Comparison of ENCODE assay signal across 1 cellular context in the genomic region with DNA sequence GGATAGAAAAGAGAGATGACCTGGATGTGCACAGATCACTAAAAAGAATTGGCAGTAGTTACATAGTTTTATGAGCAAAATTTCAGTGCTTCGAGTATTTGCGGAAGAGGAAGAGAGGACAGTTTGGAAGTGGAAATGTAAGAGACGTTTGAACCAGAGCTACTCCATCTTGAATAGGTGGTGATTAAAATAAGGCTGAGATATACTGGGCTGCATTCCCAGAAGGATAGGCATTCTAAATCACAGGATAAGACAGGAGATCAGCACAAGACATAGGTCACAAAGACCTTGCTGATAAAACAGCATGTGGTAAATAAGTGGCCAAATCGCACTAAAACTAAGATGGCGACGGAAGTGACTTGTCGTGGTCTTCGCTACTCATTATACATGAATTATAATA.
A peak's percentile ranks its signal among the peaks of the same experiment; 100 is the strongest.
TF ChIP-seq lines count a peak whose summit lies in the region.

No MANE protein-coding gene starts in this region.

TF ChIP-seq in K562, 482 proteins besides CTCF, POLR2A, EP300 and RAD21 (continued from another document and continues in another):
- TF ChIP-seq, protein P1, sequence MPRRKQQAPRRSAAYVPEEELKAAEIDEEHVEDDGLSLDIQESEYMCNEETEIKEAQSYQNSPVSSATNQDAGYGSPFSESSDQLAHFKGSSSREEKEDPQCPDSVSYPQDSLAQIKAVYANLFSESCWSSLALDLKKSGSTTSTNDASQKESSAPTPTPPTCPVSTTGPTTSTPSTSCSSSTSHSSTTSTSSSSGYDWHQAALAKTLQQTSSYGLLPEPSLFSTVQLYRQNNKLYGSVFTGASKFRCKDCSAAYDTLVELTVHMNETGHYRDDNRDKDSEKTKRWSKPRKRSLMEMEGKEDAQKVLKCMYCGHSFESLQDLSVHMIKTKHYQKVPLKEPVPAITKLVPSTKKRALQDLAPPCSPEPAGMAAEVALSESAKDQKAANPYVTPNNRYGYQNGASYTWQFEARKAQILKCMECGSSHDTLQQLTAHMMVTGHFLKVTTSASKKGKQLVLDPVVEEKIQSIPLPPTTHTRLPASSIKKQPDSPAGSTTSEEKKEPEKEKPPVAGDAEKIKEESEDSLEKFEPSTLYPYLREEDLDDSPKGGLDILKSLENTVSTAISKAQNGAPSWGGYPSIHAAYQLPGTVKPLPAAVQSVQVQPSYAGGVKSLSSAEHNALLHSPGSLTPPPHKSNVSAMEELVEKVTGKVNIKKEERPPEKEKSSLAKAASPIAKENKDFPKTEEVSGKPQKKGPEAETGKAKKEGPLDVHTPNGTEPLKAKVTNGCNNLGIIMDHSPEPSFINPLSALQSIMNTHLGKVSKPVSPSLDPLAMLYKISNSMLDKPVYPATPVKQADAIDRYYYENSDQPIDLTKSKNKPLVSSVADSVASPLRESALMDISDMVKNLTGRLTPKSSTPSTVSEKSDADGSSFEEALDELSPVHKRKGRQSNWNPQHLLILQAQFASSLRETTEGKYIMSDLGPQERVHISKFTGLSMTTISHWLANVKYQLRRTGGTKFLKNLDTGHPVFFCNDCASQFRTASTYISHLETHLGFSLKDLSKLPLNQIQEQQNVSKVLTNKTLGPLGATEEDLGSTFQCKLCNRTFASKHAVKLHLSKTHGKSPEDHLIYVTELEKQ (CRISPR knock-in tag; IDR thresholded peaks at IDR 0.05) = peak; percentile 76; the same call in 1 of the 2 replicates
- no peak for TF ChIP-seq TOE1 (IDR thresholded peaks at IDR 0.05; ENCODE audit: borderline replicate concordance)
- TF ChIP-seq TOE1 (CRISPR knock-in tag; IDR thresholded peaks at IDR 0.05; ENCODE audit: borderline replicate concordance, low read depth) = no peak
- TF ChIP-seq HDAC6 (IDR thresholded peaks at IDR 0.05; ENCODE audit: low read depth, low read length) = no peak
- TF ChIP-seq, protein P2, sequence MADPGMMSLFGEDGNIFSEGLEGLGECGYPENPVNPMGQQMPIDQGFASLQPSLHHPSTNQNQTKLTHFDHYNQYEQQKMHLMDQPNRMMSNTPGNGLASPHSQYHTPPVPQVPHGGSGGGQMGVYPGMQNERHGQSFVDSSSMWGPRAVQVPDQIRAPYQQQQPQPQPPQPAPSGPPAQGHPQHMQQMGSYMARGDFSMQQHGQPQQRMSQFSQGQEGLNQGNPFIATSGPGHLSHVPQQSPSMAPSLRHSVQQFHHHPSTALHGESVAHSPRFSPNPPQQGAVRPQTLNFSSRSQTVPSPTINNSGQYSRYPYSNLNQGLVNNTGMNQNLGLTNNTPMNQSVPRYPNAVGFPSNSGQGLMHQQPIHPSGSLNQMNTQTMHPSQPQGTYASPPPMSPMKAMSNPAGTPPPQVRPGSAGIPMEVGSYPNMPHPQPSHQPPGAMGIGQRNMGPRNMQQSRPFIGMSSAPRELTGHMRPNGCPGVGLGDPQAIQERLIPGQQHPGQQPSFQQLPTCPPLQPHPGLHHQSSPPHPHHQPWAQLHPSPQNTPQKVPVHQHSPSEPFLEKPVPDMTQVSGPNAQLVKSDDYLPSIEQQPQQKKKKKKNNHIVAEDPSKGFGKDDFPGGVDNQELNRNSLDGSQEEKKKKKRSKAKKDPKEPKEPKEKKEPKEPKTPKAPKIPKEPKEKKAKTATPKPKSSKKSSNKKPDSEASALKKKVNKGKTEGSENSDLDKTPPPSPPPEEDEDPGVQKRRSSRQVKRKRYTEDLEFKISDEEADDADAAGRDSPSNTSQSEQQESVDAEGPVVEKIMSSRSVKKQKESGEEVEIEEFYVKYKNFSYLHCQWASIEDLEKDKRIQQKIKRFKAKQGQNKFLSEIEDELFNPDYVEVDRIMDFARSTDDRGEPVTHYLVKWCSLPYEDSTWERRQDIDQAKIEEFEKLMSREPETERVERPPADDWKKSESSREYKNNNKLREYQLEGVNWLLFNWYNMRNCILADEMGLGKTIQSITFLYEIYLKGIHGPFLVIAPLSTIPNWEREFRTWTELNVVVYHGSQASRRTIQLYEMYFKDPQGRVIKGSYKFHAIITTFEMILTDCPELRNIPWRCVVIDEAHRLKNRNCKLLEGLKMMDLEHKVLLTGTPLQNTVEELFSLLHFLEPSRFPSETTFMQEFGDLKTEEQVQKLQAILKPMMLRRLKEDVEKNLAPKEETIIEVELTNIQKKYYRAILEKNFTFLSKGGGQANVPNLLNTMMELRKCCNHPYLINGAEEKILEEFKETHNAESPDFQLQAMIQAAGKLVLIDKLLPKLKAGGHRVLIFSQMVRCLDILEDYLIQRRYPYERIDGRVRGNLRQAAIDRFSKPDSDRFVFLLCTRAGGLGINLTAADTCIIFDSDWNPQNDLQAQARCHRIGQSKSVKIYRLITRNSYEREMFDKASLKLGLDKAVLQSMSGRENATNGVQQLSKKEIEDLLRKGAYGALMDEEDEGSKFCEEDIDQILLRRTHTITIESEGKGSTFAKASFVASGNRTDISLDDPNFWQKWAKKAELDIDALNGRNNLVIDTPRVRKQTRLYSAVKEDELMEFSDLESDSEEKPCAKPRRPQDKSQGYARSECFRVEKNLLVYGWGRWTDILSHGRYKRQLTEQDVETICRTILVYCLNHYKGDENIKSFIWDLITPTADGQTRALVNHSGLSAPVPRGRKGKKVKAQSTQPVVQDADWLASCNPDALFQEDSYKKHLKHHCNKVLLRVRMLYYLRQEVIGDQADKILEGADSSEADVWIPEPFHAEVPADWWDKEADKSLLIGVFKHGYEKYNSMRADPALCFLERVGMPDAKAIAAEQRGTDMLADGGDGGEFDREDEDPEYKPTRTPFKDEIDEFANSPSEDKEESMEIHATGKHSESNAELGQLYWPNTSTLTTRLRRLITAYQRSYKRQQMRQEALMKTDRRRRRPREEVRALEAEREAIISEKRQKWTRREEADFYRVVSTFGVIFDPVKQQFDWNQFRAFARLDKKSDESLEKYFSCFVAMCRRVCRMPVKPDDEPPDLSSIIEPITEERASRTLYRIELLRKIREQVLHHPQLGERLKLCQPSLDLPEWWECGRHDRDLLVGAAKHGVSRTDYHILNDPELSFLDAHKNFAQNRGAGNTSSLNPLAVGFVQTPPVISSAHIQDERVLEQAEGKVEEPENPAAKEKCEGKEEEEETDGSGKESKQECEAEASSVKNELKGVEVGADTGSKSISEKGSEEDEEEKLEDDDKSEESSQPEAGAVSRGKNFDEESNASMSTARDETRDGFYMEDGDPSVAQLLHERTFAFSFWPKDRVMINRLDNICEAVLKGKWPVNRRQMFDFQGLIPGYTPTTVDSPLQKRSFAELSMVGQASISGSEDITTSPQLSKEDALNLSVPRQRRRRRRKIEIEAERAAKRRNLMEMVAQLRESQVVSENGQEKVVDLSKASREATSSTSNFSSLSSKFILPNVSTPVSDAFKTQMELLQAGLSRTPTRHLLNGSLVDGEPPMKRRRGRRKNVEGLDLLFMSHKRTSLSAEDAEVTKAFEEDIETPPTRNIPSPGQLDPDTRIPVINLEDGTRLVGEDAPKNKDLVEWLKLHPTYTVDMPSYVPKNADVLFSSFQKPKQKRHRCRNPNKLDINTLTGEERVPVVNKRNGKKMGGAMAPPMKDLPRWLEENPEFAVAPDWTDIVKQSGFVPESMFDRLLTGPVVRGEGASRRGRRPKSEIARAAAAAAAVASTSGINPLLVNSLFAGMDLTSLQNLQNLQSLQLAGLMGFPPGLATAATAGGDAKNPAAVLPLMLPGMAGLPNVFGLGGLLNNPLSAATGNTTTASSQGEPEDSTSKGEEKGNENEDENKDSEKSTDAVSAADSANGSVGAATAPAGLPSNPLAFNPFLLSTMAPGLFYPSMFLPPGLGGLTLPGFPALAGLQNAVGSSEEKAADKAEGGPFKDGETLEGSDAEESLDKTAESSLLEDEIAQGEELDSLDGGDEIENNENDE (IDR thresholded peaks at IDR 0.05; ENCODE audit: low read depth, low read length) = no peak
- TF ChIP-seq MYBL2 (IDR thresholded peaks at IDR 0.05; ENCODE audit: low read depth) = no peak
- TF ChIP-seq MYBL2 (CRISPR knock-in tag; IDR thresholded peaks at IDR 0.05; ENCODE audit: borderline replicate concordance) = no peak
- TF ChIP-seq, protein P3, sequence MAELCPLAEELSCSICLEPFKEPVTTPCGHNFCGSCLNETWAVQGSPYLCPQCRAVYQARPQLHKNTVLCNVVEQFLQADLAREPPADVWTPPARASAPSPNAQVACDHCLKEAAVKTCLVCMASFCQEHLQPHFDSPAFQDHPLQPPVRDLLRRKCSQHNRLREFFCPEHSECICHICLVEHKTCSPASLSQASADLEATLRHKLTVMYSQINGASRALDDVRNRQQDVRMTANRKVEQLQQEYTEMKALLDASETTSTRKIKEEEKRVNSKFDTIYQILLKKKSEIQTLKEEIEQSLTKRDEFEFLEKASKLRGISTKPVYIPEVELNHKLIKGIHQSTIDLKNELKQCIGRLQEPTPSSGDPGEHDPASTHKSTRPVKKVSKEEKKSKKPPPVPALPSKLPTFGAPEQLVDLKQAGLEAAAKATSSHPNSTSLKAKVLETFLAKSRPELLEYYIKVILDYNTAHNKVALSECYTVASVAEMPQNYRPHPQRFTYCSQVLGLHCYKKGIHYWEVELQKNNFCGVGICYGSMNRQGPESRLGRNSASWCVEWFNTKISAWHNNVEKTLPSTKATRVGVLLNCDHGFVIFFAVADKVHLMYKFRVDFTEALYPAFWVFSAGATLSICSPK (IDR thresholded peaks at IDR 0.05; ENCODE audit: borderline replicate concordance) = no peak
- TF ChIP-seq NR2F6 (CRISPR knock-in tag; IDR thresholded peaks at IDR 0.05) = 0 out of 2 replicates have a peak, but pooled peaks have one; percentile 31
- TF ChIP-seq ZNF354B (CRISPR knock-in tag; IDR thresholded peaks at IDR 0.05) = peak; percentile 71; the same call in 1 of the 2 replicates
- TF ChIP-seq ZEB2 (IDR thresholded peaks at IDR 0.05) = no peak
- no peak for TF ChIP-seq FOXA3 (CRISPR knock-in tag; conservative IDR thresholded peaks at IDR 0.05 in 1 of 2, IDR thresholded peaks at IDR 0.05 in 1 of 2)
- TF ChIP-seq, protein P4, sequence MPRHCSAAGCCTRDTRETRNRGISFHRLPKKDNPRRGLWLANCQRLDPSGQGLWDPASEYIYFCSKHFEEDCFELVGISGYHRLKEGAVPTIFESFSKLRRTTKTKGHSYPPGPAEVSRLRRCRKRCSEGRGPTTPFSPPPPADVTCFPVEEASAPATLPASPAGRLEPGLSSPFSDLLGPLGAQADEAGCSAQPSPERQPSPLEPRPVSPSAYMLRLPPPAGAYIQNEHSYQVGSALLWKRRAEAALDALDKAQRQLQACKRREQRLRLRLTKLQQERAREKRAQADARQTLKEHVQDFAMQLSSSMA (CRISPR knock-in tag; IDR thresholded peaks at IDR 0.05) = no peak
- TF ChIP-seq HCFC1 (IDR thresholded peaks at IDR 0.05; ENCODE audit: low read depth, low read length) = no peak
- no peak for TF ChIP-seq ZNF695 (CRISPR knock-in tag; IDR thresholded peaks at IDR 0.05)
- TF ChIP-seq, protein P5, sequence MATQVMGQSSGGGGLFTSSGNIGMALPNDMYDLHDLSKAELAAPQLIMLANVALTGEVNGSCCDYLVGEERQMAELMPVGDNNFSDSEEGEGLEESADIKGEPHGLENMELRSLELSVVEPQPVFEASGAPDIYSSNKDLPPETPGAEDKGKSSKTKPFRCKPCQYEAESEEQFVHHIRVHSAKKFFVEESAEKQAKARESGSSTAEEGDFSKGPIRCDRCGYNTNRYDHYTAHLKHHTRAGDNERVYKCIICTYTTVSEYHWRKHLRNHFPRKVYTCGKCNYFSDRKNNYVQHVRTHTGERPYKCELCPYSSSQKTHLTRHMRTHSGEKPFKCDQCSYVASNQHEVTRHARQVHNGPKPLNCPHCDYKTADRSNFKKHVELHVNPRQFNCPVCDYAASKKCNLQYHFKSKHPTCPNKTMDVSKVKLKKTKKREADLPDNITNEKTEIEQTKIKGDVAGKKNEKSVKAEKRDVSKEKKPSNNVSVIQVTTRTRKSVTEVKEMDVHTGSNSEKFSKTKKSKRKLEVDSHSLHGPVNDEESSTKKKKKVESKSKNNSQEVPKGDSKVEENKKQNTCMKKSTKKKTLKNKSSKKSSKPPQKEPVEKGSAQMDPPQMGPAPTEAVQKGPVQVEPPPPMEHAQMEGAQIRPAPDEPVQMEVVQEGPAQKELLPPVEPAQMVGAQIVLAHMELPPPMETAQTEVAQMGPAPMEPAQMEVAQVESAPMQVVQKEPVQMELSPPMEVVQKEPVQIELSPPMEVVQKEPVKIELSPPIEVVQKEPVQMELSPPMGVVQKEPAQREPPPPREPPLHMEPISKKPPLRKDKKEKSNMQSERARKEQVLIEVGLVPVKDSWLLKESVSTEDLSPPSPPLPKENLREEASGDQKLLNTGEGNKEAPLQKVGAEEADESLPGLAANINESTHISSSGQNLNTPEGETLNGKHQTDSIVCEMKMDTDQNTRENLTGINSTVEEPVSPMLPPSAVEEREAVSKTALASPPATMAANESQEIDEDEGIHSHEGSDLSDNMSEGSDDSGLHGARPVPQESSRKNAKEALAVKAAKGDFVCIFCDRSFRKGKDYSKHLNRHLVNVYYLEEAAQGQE (CRISPR knock-in tag; IDR thresholded peaks at IDR 0.05; ENCODE audit: low read depth) = no peak
- TF ChIP-seq, protein P6, sequence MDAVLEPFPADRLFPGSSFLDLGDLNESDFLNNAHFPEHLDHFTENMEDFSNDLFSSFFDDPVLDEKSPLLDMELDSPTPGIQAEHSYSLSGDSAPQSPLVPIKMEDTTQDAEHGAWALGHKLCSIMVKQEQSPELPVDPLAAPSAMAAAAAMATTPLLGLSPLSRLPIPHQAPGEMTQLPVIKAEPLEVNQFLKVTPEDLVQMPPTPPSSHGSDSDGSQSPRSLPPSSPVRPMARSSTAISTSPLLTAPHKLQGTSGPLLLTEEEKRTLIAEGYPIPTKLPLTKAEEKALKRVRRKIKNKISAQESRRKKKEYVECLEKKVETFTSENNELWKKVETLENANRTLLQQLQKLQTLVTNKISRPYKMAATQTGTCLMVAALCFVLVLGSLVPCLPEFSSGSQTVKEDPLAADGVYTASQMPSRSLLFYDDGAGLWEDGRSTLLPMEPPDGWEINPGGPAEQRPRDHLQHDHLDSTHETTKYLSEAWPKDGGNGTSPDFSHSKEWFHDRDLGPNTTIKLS (IDR thresholded peaks at IDR 0.05; ENCODE audit: borderline replicate concordance, low read depth) = no peak
- no peak for TF ChIP-seq TCF7L2 (IDR thresholded peaks at IDR 0.05; ENCODE audit: low read depth, low read length)
- peak; percentile 87 for TF ChIP-seq SMAD3 (CRISPR knock-in tag; conservative IDR thresholded peaks at IDR 0.05)
- TF ChIP-seq, protein P7, sequence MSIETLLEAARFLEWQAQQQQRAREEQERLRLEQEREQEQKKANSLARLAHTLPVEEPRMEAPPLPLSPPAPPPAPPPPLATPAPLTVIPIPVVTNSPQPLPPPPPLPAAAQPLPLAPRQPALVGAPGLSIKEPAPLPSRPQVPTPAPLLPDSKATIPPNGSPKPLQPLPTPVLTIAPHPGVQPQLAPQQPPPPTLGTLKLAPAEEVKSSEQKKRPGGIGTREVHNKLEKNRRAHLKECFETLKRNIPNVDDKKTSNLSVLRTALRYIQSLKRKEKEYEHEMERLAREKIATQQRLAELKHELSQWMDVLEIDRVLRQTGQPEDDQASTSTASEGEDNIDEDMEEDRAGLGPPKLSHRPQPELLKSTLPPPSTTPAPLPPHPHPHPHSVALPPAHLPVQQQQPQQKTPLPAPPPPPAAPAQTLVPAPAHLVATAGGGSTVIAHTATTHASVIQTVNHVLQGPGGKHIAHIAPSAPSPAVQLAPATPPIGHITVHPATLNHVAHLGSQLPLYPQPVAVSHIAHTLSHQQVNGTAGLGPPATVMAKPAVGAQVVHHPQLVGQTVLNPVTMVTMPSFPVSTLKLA (conservative IDR thresholded peaks at IDR 0.05) = no peak
- TF ChIP-seq LEF1 (IDR thresholded peaks at IDR 0.05) = no peak
- TF ChIP-seq ZBTB1 (CRISPR knock-in tag; IDR thresholded peaks at IDR 0.05; ENCODE audit: borderline replicate concordance, low read depth) = no peak
- no peak for TF ChIP-seq CTBP1 (IDR thresholded peaks at IDR 0.05; ENCODE audit: borderline replicate concordance)
- TF ChIP-seq, protein P8, sequence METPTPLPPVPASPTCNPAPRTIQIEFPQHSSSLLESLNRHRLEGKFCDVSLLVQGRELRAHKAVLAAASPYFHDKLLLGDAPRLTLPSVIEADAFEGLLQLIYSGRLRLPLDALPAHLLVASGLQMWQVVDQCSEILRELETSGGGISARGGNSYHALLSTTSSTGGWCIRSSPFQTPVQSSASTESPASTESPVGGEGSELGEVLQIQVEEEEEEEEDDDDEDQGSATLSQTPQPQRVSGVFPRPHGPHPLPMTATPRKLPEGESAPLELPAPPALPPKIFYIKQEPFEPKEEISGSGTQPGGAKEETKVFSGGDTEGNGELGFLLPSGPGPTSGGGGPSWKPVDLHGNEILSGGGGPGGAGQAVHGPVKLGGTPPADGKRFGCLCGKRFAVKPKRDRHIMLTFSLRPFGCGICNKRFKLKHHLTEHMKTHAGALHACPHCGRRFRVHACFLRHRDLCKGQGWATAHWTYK (CRISPR knock-in tag; IDR thresholded peaks at IDR 0.05) = peak; percentile 93
- no peak for TF ChIP-seq NR1H2 (CRISPR knock-in tag; IDR thresholded peaks at IDR 0.05)
